In genomic region chr22:36263216-36263673, GRCh38 we compare ENCODE assay signal across 2 cellular contexts. TPM values are rescaled to one million over a fixed set of nuclear protein-coding genes. Genes with fewer than 3 reads are reported as not detected.
"Had no signal": no experiment of that assay in that cellular context is flagged by ENCODE, and none has a peak within 500 bp of the region (broad histone marks: within the 10 kb centered on the region; RNA-seq: fewer than 3 reads in every experiment).

No MANE protein-coding gene starts in this region.

RNA-seq across cellular contexts. Expression of gene APOL1, which starts 10.3 kb away (rescaled TPM):
- total RNA-seq: cardiac muscle cell had no signal
- polyA plus RNA-seq: neural cell had no signal

RNA-seq across cellular contexts. Expression of gene APOL2, which starts 23.9 kb away (rescaled TPM):
- polyA plus RNA-seq: neural cell had no signal
